In the genomic region with DNA sequence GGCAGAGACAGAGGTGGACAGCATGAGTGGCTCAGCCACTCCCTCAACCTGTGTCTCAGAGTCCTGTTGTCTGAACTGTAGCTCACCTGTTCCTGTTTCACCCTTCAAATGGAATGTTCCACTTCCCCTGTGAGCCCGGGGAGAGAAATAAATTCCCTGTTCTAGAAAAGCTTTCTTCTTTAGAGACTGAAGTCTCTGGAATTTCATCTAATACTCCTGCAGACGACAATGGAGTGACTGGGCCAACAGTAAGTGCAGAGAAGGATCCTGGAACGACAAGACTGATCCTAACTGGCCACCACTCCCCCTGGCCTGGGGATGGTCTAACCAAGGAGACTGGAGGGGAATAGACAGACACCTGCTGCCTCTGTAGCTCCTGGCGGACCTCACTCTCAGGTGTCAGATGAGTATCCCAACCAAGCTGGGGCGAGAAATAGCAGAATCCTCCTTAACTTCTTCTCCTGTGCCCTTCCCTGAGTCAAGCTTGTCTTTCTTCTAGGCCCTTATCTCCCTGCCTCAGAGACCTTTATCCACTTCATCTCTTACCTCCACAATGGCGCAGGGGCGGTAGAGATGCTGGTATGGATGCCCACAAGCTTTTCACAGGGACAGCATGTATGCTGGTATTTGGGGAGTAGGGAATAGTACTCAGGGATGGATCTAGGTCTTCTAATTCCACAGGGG, we compare ENCODE assay signal across 12 cellular contexts. TPM values are rescaled to one million over a fixed set of nuclear protein-coding genes. Genes with fewer than 3 reads are reported as not detected.
A peak's percentile ranks its signal among the peaks of the same experiment; 100 is the strongest.
DNase-seq lines count a peak whose midpoint lies in the region; ATAC-seq and TF ChIP-seq lines count a peak whose summit lies in the region.
"Had no signal": no experiment of that assay in that cellular context is flagged by ENCODE, and none has a peak within 500 bp of the region (broad histone marks: within the 10 kb centered on the region; RNA-seq: fewer than 3 reads in every experiment).

No MANE protein-coding gene starts in this region.

- H3K27me3 ChIP-seq in PC-9 (ENCODE audit: insufficient read depth, low read depth) (no peaks in the 10 kb centered on the region), lower lobe of right lung (ENCODE audit: low read depth) (no peaks in the 10 kb centered on the region)
- H3K27me3 ChIP-seq: MG63, SJSA1 had no signal

- TF ChIP-seq CTCF in PC-9 (conservative IDR thresholded peaks at IDR 0.05) (no peak), lower lobe of right lung (IDR thresholded peaks at IDR 0.05) (no peak)

- H3K36me3 ChIP-seq in PC-9 (ENCODE audit: low read depth), result no peaks in the 10 kb centered on the region
- H3K36me3 ChIP-seq in lower lobe of right lung, result no peaks in the 10 kb centered on the region
- H3K36me3 ChIP-seq: MG63, SJSA1 had no signal

- CTCF ChIA-PET in PC-9 (lab: Charles Lee), result interaction anchor here (0.5 to 0.9 kb wide), 4 partner anchors 11 to 985 kb away, joined by 3 to 10 read pairs (median 3); no protein-coding TSS in a partner anchor

- POLR2A ChIA-PET in PC-9 (lab: Charles Lee; ENCODE audit: unreplicated experiment), result interaction anchor here (0.7 kb wide), 1 partner anchor 84 kb away, joined by 3 read pairs; no protein-coding TSS in a partner anchor

- peak; percentile 86 for DNase-seq in DMS153 (lab: John Stamatoyannopoulos, UW)
- peak; percentile 70 for DNase-seq in NCI-H1417 treated with DMSO at 0.1 percent for 48 hours (lab: John Stamatoyannopoulos, UW)
- peak in 1 of 2 experiments; percentile 49 for DNase-seq in PC-9
- no peak for DNase-seq in lower lobe of right lung
- DNase-seq in GDM1 (lab: John Stamatoyannopoulos, UW), result no peak
- DNase-seq: activated CD4-positive, alpha-beta T cell treated with anti-CD3 and anti-CD28 coated beads for 48 hours; MG63; stimulated activated CD4-positive, alpha-beta T cell treated with anti-CD3 and anti-CD28 coated beads, Interleukin-4, amount 100 ng/mL, for 4 hours had no signal

- H3K4me3 ChIP-seq in PC-9 (peak overlapping the region; percentile 23; the same call in 1 of the 2 replicates), lower lobe of right lung (no peak overlapping the region)
- H3K4me3 ChIP-seq: MG63, SJSA1 had no signal

- intact Hi-C loops in PC-9 (cut with micrococcal nuclease; ENCODE audit: unreplicated experiment), result no loop called here
- intact Hi-C loops in lower lobe of right lung (cut with DNase I), result no loop called here

- no peaks in the 10 kb centered on the region for H3K9me2 ChIP-seq in PC-9 (ENCODE audit: insufficient read depth)

- ATAC-seq in lower lobe of right lung (peak; percentile 65), GM21528 (IDR thresholded peaks at IDR 0.05; ENCODE audit: low FRiP score, unreplicated experiment) (no peak), GM21723 (IDR thresholded peaks at IDR 0.05; ENCODE audit: unreplicated experiment) (no peak), HG02610 (IDR thresholded peaks at IDR 0.05; ENCODE audit: unreplicated experiment) (no peak)

- H3F3A ChIP-seq in PC-9 (ENCODE audit: insufficient read depth, low read depth), result peaks cover 18% of the 10 kb centered on the region

- H3K4me1 ChIP-seq in PC-9 (replicated peaks; ENCODE audit: insufficient read depth) (peaks cover 45% of the 10 kb centered on the region), lower lobe of right lung (no peaks in the 10 kb centered on the region)

- no peaks in the 10 kb centered on the region for H4K20me1 ChIP-seq in PC-9 (ENCODE audit: insufficient read depth)

- peak overlapping the region; percentile 65 for H3K4me2 ChIP-seq in PC-9

- BruUV-seq in PC-9 (replicated peaks; lab: Mats Ljungman, UMichigan), result no TSS peak

- H3K27ac ChIP-seq in PC-9 (peak overlapping the region; percentile 60; the same call in 1 of the 2 replicates), lower lobe of right lung (no peak overlapping the region)
- H3K27ac ChIP-seq: SJSA1 had no signal

- H3K79me2 ChIP-seq in PC-9 (ENCODE audit: low read depth), result peaks cover 79% of the 10 kb centered on the region

- H3K9me3 ChIP-seq in PC-9 (ENCODE audit: insufficient read depth, low read depth) (no peaks in the 10 kb centered on the region), lower lobe of right lung (no peaks in the 10 kb centered on the region)
- H3K9me3 ChIP-seq: MG63, SJSA1 had no signal

- no peak overlapping the region for H2AFZ ChIP-seq in PC-9

RNA-seq across cellular contexts. Expression of gene PLEKHA6, which starts 45.4 kb away (rescaled TPM):
- 52.0 and 53.1 TPM in 2 replicates for total RNA-seq in PC-9 (2021)
- 7.6 TPM for total RNA-seq in lower lobe of right lung

Comparison
In these comparisons a context has a peak if more than half of its experiments do, and no peak if none do; other contexts are left out.
1. DNase-seq: peak in DMS153 (single experiment) and NCI-H1417 treated with DMSO at 0.1 percent for 48 hours (single experiment); none in lower lobe of right lung (single experiment) and GDM1 (single experiment).
2. ATAC-seq: peak in lower lobe of right lung (2 of 2); none in GM21528 (single experiment), GM21723 (single experiment) and HG02610 (single experiment).